In genomic region chr4:145177906-145178538, GRCh38 we compare ENCODE assay signal across 8 cellular contexts. TPM values are rescaled to one million over a fixed set of nuclear protein-coding genes. Genes with fewer than 3 reads are reported as not detected.
DNase-seq lines count a peak whose midpoint lies in the region; ATAC-seq and TF ChIP-seq lines count a peak whose summit lies in the region.

No MANE protein-coding gene starts in this region.

- H3K27me3 Mint-ChIP-seq in immature natural killer cell (ENCODE audit: low read depth in 3 of 3) = peaks cover 0 to 21% (median 13%) of the 10 kb centered on the region in 3 donors
- no peaks in the 10 kb centered on the region for H3K27me3 Mint-ChIP-seq in stimulated activated memory B cell treated with anti-CD40 and anti-IgM and Interleukin-4, amounts not matched to agents 10 μg/mL and 1 μg/mL and 100 μg/mL, for 72 hours

- H3K36me3 ChIP-seq in DND-41 (ENCODE audit: insufficient read depth, low read length) (peaks cover 24% of the 10 kb centered on the region), MG63 (peaks cover 14% of the 10 kb centered on the region), adipocyte (ENCODE audit: control insufficient read depth, insufficient read depth, low read length, severe bottlenecking) (no peaks in the 10 kb centered on the region)

- peaks cover 73% of the 10 kb centered on the region for H3K79me2 ChIP-seq in DND-41 (ENCODE audit: insufficient read depth, low read length)

- H3K4me3 ChIP-seq in DND-41 (ENCODE audit: low read depth in 1 of 2, low read length in 2 of 2) (peak overlapping the region; percentile 54 to 68), MG63 (peak overlapping the region; percentile 85), adipocyte (ENCODE audit: low read length) (peak overlapping the region; percentile 99)

- peaks cover 45% of the 10 kb centered on the region for H4K20me1 ChIP-seq in DND-41 (ENCODE audit: insufficient read depth, low read length)

- 0 out of 2 replicates have a peak overlapping the region, but pooled peaks have one; percentile 50 for H2AFZ ChIP-seq in DND-41 (ENCODE audit: low read depth, low read length)

- H3K9ac ChIP-seq in DND-41 (ENCODE audit: low read depth, low read length) (peak overlapping the region; percentile 80), adipocyte (ENCODE audit: low read length) (peak overlapping the region; percentile 95)

- H3K9me3 Mint-ChIP-seq in immature natural killer cell = no peaks in the 10 kb centered on the region
- H3K9me3 Mint-ChIP-seq in stimulated activated memory B cell treated with anti-CD40 and anti-IgM and Interleukin-4, amounts not matched to agents 10 μg/mL and 1 μg/mL and 100 μg/mL, for 72 hours = no peaks in the 10 kb centered on the region

- no peak for TF ChIP-seq CTCF in DND-41 (IDR thresholded peaks at IDR 0.05; ENCODE audit: borderline replicate concordance, extremely low read depth, low read length, poor library complexity, severe bottlenecking)

- no peaks in the 10 kb centered on the region for H3K27me3 ChIP-seq in DND-41 (ENCODE audit: insufficient read depth, low read length, poor library complexity)
- H3K27me3 ChIP-seq in MG63 = no peaks in the 10 kb centered on the region
- no peaks in the 10 kb centered on the region for H3K27me3 ChIP-seq in adipocyte (replicated peaks; ENCODE audit: control insufficient read depth, insufficient read depth, low read length)

- peak overlapping the region; percentile 89 for H3K4me2 ChIP-seq in DND-41 (ENCODE audit: insufficient read depth, low read length)

- DNase-seq in DND-41 (no peak), MG63 (no peak), adipocyte (ENCODE audit: low read depth) (peak; percentile 39), immature natural killer cell (peak; percentile 6 to 14 (median 11)), NCI-H510A treated with DMSO at 0.1 percent for 48 hours (lab: John Stamatoyannopoulos, UW) (no peak), DMS79 treated with DMSO at 0.1 percent for 48 hours (lab: John Stamatoyannopoulos, UW) (no peak)

- H3K9me3 ChIP-seq in DND-41 (ENCODE audit: insufficient read depth, low read length, severe bottlenecking) (no peaks in the 10 kb centered on the region), MG63 (no peaks in the 10 kb centered on the region), adipocyte (ENCODE audit: control insufficient read depth, low read length) (no peaks in the 10 kb centered on the region)

- H3K4me3 Mint-ChIP-seq in immature natural killer cell = peak overlapping the region; percentile 93 to 97 (median 96)
- H3K4me3 Mint-ChIP-seq in stimulated activated memory B cell treated with anti-CD40 and anti-IgM and Interleukin-4, amounts not matched to agents 10 μg/mL and 1 μg/mL and 100 μg/mL, for 72 hours = peak overlapping the region; percentile 92

- peaks cover 58 to 63% of the 10 kb centered on the region in 2 donors for H3K4me1 Mint-ChIP-seq in immature natural killer cell
- peaks cover 40% of the 10 kb centered on the region for H3K4me1 Mint-ChIP-seq in stimulated activated memory B cell treated with anti-CD40 and anti-IgM and Interleukin-4, amounts not matched to agents 10 μg/mL and 1 μg/mL and 100 μg/mL, for 72 hours

- H3K4me1 ChIP-seq in DND-41 (ENCODE audit: insufficient read depth, low read length) = peaks cover 39% of the 10 kb centered on the region
- H3K4me1 ChIP-seq in adipocyte (ENCODE audit: control insufficient read depth, insufficient read depth, low read length) = peaks cover 32% of the 10 kb centered on the region

- no peak for ATAC-seq in DND-41 (ENCODE audit: insufficient read depth, low read depth)
- no peak for ATAC-seq in stimulated activated memory B cell treated with anti-CD40 and anti-IgM and Interleukin-4, amounts not matched to agents 10 μg/mL and 1 μg/mL and 100 μg/mL, for 72 hours
- no peak for ATAC-seq in HG02870 (IDR thresholded peaks at IDR 0.05; ENCODE audit: unreplicated experiment)

- peak overlapping the region; percentile 94 to 100 (median 99) for H3K27ac Mint-ChIP-seq in immature natural killer cell
- peak overlapping the region; percentile 94 for H3K27ac Mint-ChIP-seq in stimulated activated memory B cell treated with anti-CD40 and anti-IgM and Interleukin-4, amounts not matched to agents 10 μg/mL and 1 μg/mL and 100 μg/mL, for 72 hours

- peaks cover 0 to 10% (median 4%) of the 10 kb centered on the region in 3 donors for H3K36me3 Mint-ChIP-seq in immature natural killer cell
- peaks cover 20% of the 10 kb centered on the region for H3K36me3 Mint-ChIP-seq in stimulated activated memory B cell treated with anti-CD40 and anti-IgM and Interleukin-4, amounts not matched to agents 10 μg/mL and 1 μg/mL and 100 μg/mL, for 72 hours

- peak overlapping the region; percentile 74 for H3K27ac ChIP-seq in DND-41 (ENCODE audit: low read length)

RNA-seq across cellular contexts. Expression of gene OTUD4, which starts 2.4 kb away (rescaled TPM):
- 5.2 and 21.9 TPM in 2 replicates for total RNA-seq in MG63 (2014; rRNA removed; shearing (Covaris generic); ENCODE audit: low replicate concordance)
- polyA plus RNA-seq in immature natural killer cell = 10 to 100 TPM in 1 of 3 donors, 1 to 10 TPM in 2; 3.0 to 13.0 (median 8.2) TPM

Comparison
In these comparisons a context has a peak if more than half of its experiments do, and no peak if none do; other contexts are left out.
1. DNase-seq: peak in adipocyte (single experiment) and immature natural killer cell (3 of 3); none in DND-41 (single experiment), MG63 (single experiment), NCI-H510A treated with DMSO at 0.1 percent for 48 hours (single experiment) and DMS79 treated with DMSO at 0.1 percent for 48 hours (single experiment).
2. Peak in every context shown above with its lines, with median percentiles within 50 percentile points of each other: H3K4me3 ChIP-seq.